In genomic region chr4:7239844-7240243, GRCh38 we compare ENCODE assay signal across 26 cellular contexts. TPM values are rescaled to one million over a fixed set of nuclear protein-coding genes. Genes with fewer than 3 reads are reported as not detected.
DNase-seq lines count a peak whose midpoint lies in the region; ATAC-seq and TF ChIP-seq lines count a peak whose summit lies in the region.
"Had no signal": no experiment of that assay in that cellular context is flagged by ENCODE, and none has a peak within 500 bp of the region (broad histone marks: within the 10 kb centered on the region; RNA-seq: fewer than 3 reads in every experiment).

No MANE protein-coding gene starts in this region.

- peaks cover 41% of the 10 kb centered on the region for H3K4me1 Mint-ChIP-seq in nephron progenitor cell
- H3K4me1 Mint-ChIP-seq: CD14-positive monocyte; CD8-positive, alpha-beta memory T cell had no signal

- ATAC-seq in right cardiac atrium, result no peak
- ATAC-seq in HG03460 (IDR thresholded peaks at IDR 0.05; ENCODE audit: unreplicated experiment), result no peak

- H3K27me3 ChIP-seq in right atrium auricular region (no peaks in the 10 kb centered on the region), right cardiac atrium (ENCODE audit: control insufficient read depth, insufficient read depth) (no peaks in the 10 kb centered on the region), WERI-Rb-1 (ENCODE audit: insufficient read depth, low read depth, severe bottlenecking) (no peaks in the 10 kb centered on the region)

- intact Hi-C loops in right cardiac atrium (cut with DNase I), result no loop called here

- no peaks in the 10 kb centered on the region for H3K36me3 Mint-ChIP-seq in nephron progenitor cell (ENCODE audit: low read depth)
- H3K36me3 Mint-ChIP-seq: CD14-positive monocyte; CD8-positive, alpha-beta memory T cell had no signal

- peak overlapping the region; percentile 13 to 71 for H3K27ac ChIP-seq in right atrium auricular region
- no peak overlapping the region for H3K27ac ChIP-seq in right cardiac atrium (ENCODE audit: low read length)
- H3K27ac ChIP-seq in WERI-Rb-1, result peak overlapping the region; percentile 86
- H3K27ac ChIP-seq: A549 had no signal

- DNase-seq in right atrium auricular region (ENCODE audit: low spot score) (no peak), right cardiac atrium (no peak), WERI-Rb-1 (no peak), nephron progenitor cell (no peak), DMS53 treated with DMSO at 0.1 percent for 48 hours (lab: John Stamatoyannopoulos, UW; ENCODE audit: unreplicated experiment) (no peak)
- DNase-seq in effector CD4-positive, alpha-beta T cell, result no peak
- DNase-seq: AML-193; CD8-positive, alpha-beta memory T cell; DMS 273 treated with DMSO at 0.1 percent for 48 hours; DMS79 treated with DMSO at 0.1 percent for 48 hours; GF-D8; GOT3; HFFc6; KBM-7; NCI-H1092; NCI-H1417 treated with DMSO at 0.1 percent for 48 hours; NCI-H1694 treated with DMSO at 0.1 percent for 48 hours; NCI-H2081; NCI-H446; RPMI8226; SHP77 had no signal

- no peaks in the 10 kb centered on the region for H3K36me3 ChIP-seq in right atrium auricular region
- H3K36me3 ChIP-seq in WERI-Rb-1, result peaks cover 9% of the 10 kb centered on the region
- H3K36me3 ChIP-seq: HAP-1 had no signal

- H3K9me3 ChIP-seq in right atrium auricular region (no peaks in the 10 kb centered on the region), right cardiac atrium (ENCODE audit: control insufficient read depth, low read length) (no peaks in the 10 kb centered on the region), WERI-Rb-1 (ENCODE audit: severe bottlenecking) (no peaks in the 10 kb centered on the region)
- H3K9me3 ChIP-seq: A549, HAP-1 had no signal

- no peak overlapping the region for H3K4me3 ChIP-seq in right atrium auricular region
- no peak overlapping the region for H3K4me3 ChIP-seq in right cardiac atrium (ENCODE audit: low read length)
- H3K4me3 ChIP-seq in WERI-Rb-1 (ENCODE audit: low read depth, low read length), result peak overlapping the region; percentile 17; the same call in 1 of the 2 replicates
- H3K4me3 ChIP-seq: A549, HAP-1 had no signal

- 55% methylated on average over 13 of the region's 13 CpGs for WGBS in right cardiac atrium

- no peak overlapping the region for H3K4me3 Mint-ChIP-seq in nephron progenitor cell
- H3K4me3 Mint-ChIP-seq: CD14-positive monocyte; CD8-positive, alpha-beta memory T cell; HFFc6 had no signal

- peak overlapping the region; percentile 54 for H3K27ac Mint-ChIP-seq in nephron progenitor cell
- H3K27ac Mint-ChIP-seq: CD14-positive monocyte; CD8-positive, alpha-beta memory T cell; HFFc6 had no signal

- peaks cover 6% of the 10 kb centered on the region for H3K27me3 Mint-ChIP-seq in nephron progenitor cell (ENCODE audit: low read depth, poor library complexity)

- H3K9me3 Mint-ChIP-seq in nephron progenitor cell, result no peaks in the 10 kb centered on the region

- TF ChIP-seq CTCF in right atrium auricular region (IDR thresholded peaks at IDR 0.05) (no peak), WERI-Rb-1 (IDR thresholded peaks at IDR 0.05; ENCODE audit: low read depth, low read length) (no peak), nephron progenitor cell (IDR thresholded peaks at IDR 0.05) (no peak)

- H3K4me1 ChIP-seq in right atrium auricular region, result peaks cover 0 to 34% of the 10 kb centered on the region in 2 donors
- H3K4me1 ChIP-seq in right cardiac atrium (ENCODE audit: control insufficient read depth, insufficient read depth, low read length), result peaks cover 4% of the 10 kb centered on the region
- H3K4me1 ChIP-seq: A549, HAP-1 had no signal

RNA-seq across cellular contexts. Expression of gene SORCS2, which starts 47.5 kb away (rescaled TPM):
- total RNA-seq in right atrium auricular region, result 1 to 10 TPM; 1.5 to 1.7 TPM
- 1 to 10 TPM; 2.7 to 7.3 (median 2.8) TPM for total RNA-seq in right cardiac atrium
- 2.1 TPM for polyA plus RNA-seq in right cardiac atrium
- total RNA-seq: CD8-positive, alpha-beta memory T cell; SK-MEL-5 had no signal
- polyA plus RNA-seq: CD8-positive, alpha-beta memory T cell had no signal
